In genomic region chr15:50181983-50182232, GRCh38 we compare ENCODE assay signal across 8 cellular contexts. TPM values are rescaled to one million over a fixed set of nuclear protein-coding genes. Genes with fewer than 3 reads are reported as not detected.
DNase-seq lines count a peak whose midpoint lies in the region; ATAC-seq and FAIRE-seq lines count a peak whose summit lies in the region.

Gene SLC27A2 (plus strand): TSS chr15:50182196. CDS start chr15:50182428, 232 bp downstream.

- peaks cover 0 to 6% (median 0%) of the 10 kb centered on the region in 3 donors for H3K36me3 Mint-ChIP-seq in CD8-positive, alpha-beta memory T cell
- no peaks in the 10 kb centered on the region for H3K36me3 Mint-ChIP-seq in IgD-negative memory B cell
- peaks cover 5% of the 10 kb centered on the region for H3K36me3 Mint-ChIP-seq in activated T-helper 17 cell treated with anti-CD3 and anti-CD28 coated beads, Interleukin-2, amount 50 U/mL, for 72 hours (ENCODE audit: low read depth)

- peak within 1 kb of the TSS; percentile 55 for H3K27ac ChIP-seq in CD8-positive, alpha-beta memory T cell (ENCODE audit: low read depth, low read length)
- H3K27ac ChIP-seq in small intestine (ENCODE audit: low read depth in 1 of 2, low read length in 1 of 2) = no peak within 1 kb of the TSS

- peak within 1 kb of the TSS in 7 of 8 donors; percentile 11 to 85 (median 41) for H3K27ac Mint-ChIP-seq in CD8-positive, alpha-beta memory T cell
- H3K27ac Mint-ChIP-seq in IgD-negative memory B cell = peak within 1 kb of the TSS in 1 of 3 donors; percentile 81
- H3K27ac Mint-ChIP-seq in activated T-helper 17 cell treated with anti-CD3 and anti-CD28 coated beads, Interleukin-2, amount 50 U/mL, for 72 hours = peak within 1 kb of the TSS; percentile 68

- H3K4me1 Mint-ChIP-seq in CD8-positive, alpha-beta memory T cell = peaks cover 15 to 27% (median 22%) of the 10 kb centered on the region in 3 donors
- peaks cover 8 to 14% (median 13%) of the 10 kb centered on the region in 3 donors for H3K4me1 Mint-ChIP-seq in IgD-negative memory B cell
- peaks cover 21% of the 10 kb centered on the region for H3K4me1 Mint-ChIP-seq in activated T-helper 17 cell treated with anti-CD3 and anti-CD28 coated beads, Interleukin-2, amount 50 U/mL, for 72 hours

- FAIRE-seq in small intestine (lab: Jason Lieb, UNC) = no peak

- no peaks in the 10 kb centered on the region for H3K27me3 ChIP-seq in CD8-positive, alpha-beta memory T cell (ENCODE audit: insufficient read depth, low read length, poor library complexity, severe bottlenecking)
- H3K27me3 ChIP-seq in iPS-15b (ENCODE audit: control insufficient read depth, insufficient read depth, low read length) = peaks cover 48% of the 10 kb centered on the region
- peaks cover 0 to 2% of the 10 kb centered on the region in 2 donors for H3K27me3 ChIP-seq in small intestine (ENCODE audit: control insufficient read depth in 2 of 2, insufficient read depth in 2 of 2, low read length in 2 of 2)

- H3K9me3 ChIP-seq in CD8-positive, alpha-beta memory T cell (ENCODE audit: low read length) = no peaks in the 10 kb centered on the region
- H3K9me3 ChIP-seq in iPS-15b (ENCODE audit: control insufficient read depth, insufficient read depth, low read length) (no peaks in the 10 kb centered on the region), small intestine (ENCODE audit: control insufficient read depth, low read depth) (no peaks in the 10 kb centered on the region)

- peaks cover 12% of the 10 kb centered on the region for H3K4me1 ChIP-seq in CD8-positive, alpha-beta memory T cell (ENCODE audit: insufficient read depth, low read length)
- H3K4me1 ChIP-seq in iPS-15b (ENCODE audit: control insufficient read depth, insufficient read depth, low read length) = peaks cover 2% of the 10 kb centered on the region
- no peaks in the 10 kb centered on the region for H3K4me1 ChIP-seq in small intestine (ENCODE audit: control insufficient read depth in 2 of 2, insufficient read depth in 1 of 2, low read depth in 1 of 2, low read length in 1 of 2)

- peak in 2 of 5 donors; percentile 34 to 36 for DNase-seq in CD8-positive, alpha-beta memory T cell
- DNase-seq in small intestine = no peak
- DNase-seq in NOMO-1 treated with DMSO at 0.1 percent for 48 hours (lab: John Stamatoyannopoulos, UW; ENCODE audit: unreplicated experiment) = no peak
- no peak for DNase-seq in dermis blood vessel endothelial cell

- peak; percentile 57 for ATAC-seq in GM19397 (IDR thresholded peaks at IDR 0.05; ENCODE audit: unreplicated experiment)
- no peak for ATAC-seq in activated T-helper 17 cell treated with anti-CD3 and anti-CD28 coated beads, Interleukin-2, amount 50 U/mL, for 72 hours (replicated peaks)

- H3K27me3 Mint-ChIP-seq in CD8-positive, alpha-beta memory T cell = no peaks in the 10 kb centered on the region
- peaks cover 9% of the 10 kb centered on the region for H3K27me3 Mint-ChIP-seq in IgD-negative memory B cell
- peaks cover 24% of the 10 kb centered on the region for H3K27me3 Mint-ChIP-seq in activated T-helper 17 cell treated with anti-CD3 and anti-CD28 coated beads, Interleukin-2, amount 50 U/mL, for 72 hours

- peak within 1 kb of the TSS; percentile 93 to 98 (median 95) for H3K4me3 Mint-ChIP-seq in CD8-positive, alpha-beta memory T cell
- peak within 1 kb of the TSS; percentile 88 to 97 (median 95) for H3K4me3 Mint-ChIP-seq in IgD-negative memory B cell
- peak within 1 kb of the TSS; percentile 99 for H3K4me3 Mint-ChIP-seq in activated T-helper 17 cell treated with anti-CD3 and anti-CD28 coated beads, Interleukin-2, amount 50 U/mL, for 72 hours

- POLR2A ChIA-PET in CD8-positive, alpha-beta memory T cell (lab: Charles Lee) = interaction anchor here (1.0 kb wide), 1 partner anchor 172 kb away, joined by 4 read pairs; no protein-coding TSS in a partner anchor

- no peaks in the 10 kb centered on the region for H3K36me3 ChIP-seq in CD8-positive, alpha-beta memory T cell (ENCODE audit: insufficient read depth, low read length)
- H3K36me3 ChIP-seq in iPS-15b (ENCODE audit: control insufficient read depth, insufficient read depth, low read length) = no peaks in the 10 kb centered on the region
- no peaks in the 10 kb centered on the region for H3K36me3 ChIP-seq in small intestine (ENCODE audit: control insufficient read depth in 2 of 2, insufficient read depth in 2 of 2, low read length in 2 of 2)

- 0 to 2% (median 1%) methylated on average over 18 of the region's 18 CpGs for WGBS in small intestine, 3 donors

- H3K9me3 Mint-ChIP-seq in CD8-positive, alpha-beta memory T cell = no peaks in the 10 kb centered on the region
- H3K9me3 Mint-ChIP-seq in IgD-negative memory B cell = no peaks in the 10 kb centered on the region
- H3K9me3 Mint-ChIP-seq in activated T-helper 17 cell treated with anti-CD3 and anti-CD28 coated beads, Interleukin-2, amount 50 U/mL, for 72 hours = no peaks in the 10 kb centered on the region

- CTCF ChIA-PET in CD8-positive, alpha-beta memory T cell (lab: Charles Lee) = interaction anchor here (0.8 to 2.5 kb wide), 9 partner anchors 13 to 242 kb away, joined by 3 to 15 read pairs (median 3); partner anchors contain the start of gene USP8

- peak within 1 kb of the TSS; percentile 54 for H3K9ac ChIP-seq in iPS-15b (ENCODE audit: low read depth, low read length)

- H3K4me3 ChIP-seq in CD8-positive, alpha-beta memory T cell (ENCODE audit: low read length) = peak within 1 kb of the TSS; percentile 66
- H3K4me3 ChIP-seq in iPS-15b (ENCODE audit: low read depth, low read length) (peak within 1 kb of the TSS; percentile 73), small intestine (ENCODE audit: low read depth in 1 of 2, low read length in 2 of 2) (peak within 1 kb of the TSS; percentile 50 to 88)

RNA-seq across cellular contexts. Expression of gene SLC27A2, which starts in this region (rescaled TPM):
- total RNA-seq in CD8-positive, alpha-beta memory T cell = 10 to 100 TPM; 16.6 to 18.6 TPM
- polyA plus RNA-seq in CD8-positive, alpha-beta memory T cell = 3.0 TPM
- polyA plus RNA-seq in IgD-negative memory B cell (0.83 TPM), small intestine (10 to 100 TPM in 1 of 3 donors, 1 to 10 TPM in 2; 4.3 to 15.7 (median 6.9) TPM)
- total RNA-seq in activated T-helper 17 cell treated with anti-CD3 and anti-CD28 coated beads, Interleukin-2, amount 50 U/mL, for 72 hours = 10 to 100 TPM; 15.9 to 41.7 TPM
- total RNA-seq in dermis blood vessel endothelial cell = 5.1 and 7.1 TPM in 2 replicates
